1 cellular context compared by ENCODE assay signal in genomic region chr9:111253742-111254437, GRCh38.
A peak's percentile ranks its signal among the peaks of the same experiment; 100 is the strongest.
TF ChIP-seq lines count a peak whose summit lies in the region.

No MANE protein-coding gene starts in this region.

TF ChIP-seq in HepG2, 621 proteins besides CTCF, POLR2A, EP300 and RAD21 (continued from another document):
- 0 out of 2 replicates have a peak, but pooled peaks have one; percentile 9 for TF ChIP-seq MAFF (IDR thresholded peaks at IDR 0.05; ENCODE audit: low read depth, low read length)
- peak; percentile 50 to 54; a peak in 3 of 4 replicates for TF ChIP-seq MAFK (conservative IDR thresholded peaks at IDR 0.05 in 1 of 2, IDR thresholded peaks at IDR 0.05 in 1 of 2; ENCODE audit: low read length in 2 of 2)
- no peak for TF ChIP-seq ZNF484 (CRISPR knock-in tag; IDR thresholded peaks at IDR 0.05; ENCODE audit: borderline replicate concordance, low read depth)
- TF ChIP-seq MXD4 (CRISPR knock-in tag; IDR thresholded peaks at IDR 0.05): no peak
